ENCODE assay signal across 23 cellular contexts in genomic region chr2:109188485-109188868, GRCh38.
"Had no signal": no experiment of that assay in that cellular context is flagged by ENCODE, and none has a peak within 500 bp of the region (broad histone marks: within the 10 kb centered on the region; RNA-seq: fewer than 3 reads in every experiment).

No MANE protein-coding gene starts in this region.

- H3K4me1 Mint-ChIP-seq: memory B cell had no signal

- H3K4me1 ChIP-seq: parathyroid adenoma had no signal

- ATAC-seq: activated CD8-positive, alpha-beta T cell treated with anti-CD3 and anti-CD28 coated beads, Interleukin-2, amount 10 ng/mL, durations not matched to agents 7 days and 5 days; activated T-cell treated with anti-CD3 and anti-CD28 coated beads, Interleukin-2, amount 50 U/mL, for 4 hours; gastroesophageal sphincter; sciatic nerve; SK-N-SH treated with all-trans-retinoic acid at 6 μM for 48 hours; stimulated activated naive B cell treated with anti-CD40 and anti-IgM and Interleukin-4, amounts not matched to agents 10 μg/mL and 1 μg/mL and 100 μg/mL, for 72 hours had no signal

- H3K9ac ChIP-seq: parathyroid adenoma had no signal

- H3K9me3 Mint-ChIP-seq: activated naive CD8-positive, alpha-beta T cell treated with anti-CD3 and anti-CD28 coated beads for 36 hours; activated T-cell treated with anti-CD3 and anti-CD28 coated beads, Interleukin-2, amount 50 U/mL, for 4 hours; memory B cell; nephron progenitor cell; stimulated activated naive B cell treated with anti-CD40 and anti-IgM and Interleukin-4, amounts not matched to agents 10 μg/mL and 1 μg/mL and 100 μg/mL, for 72 hours had no signal

- H3K27me3 Mint-ChIP-seq: activated naive CD8-positive, alpha-beta T cell treated with anti-CD3 and anti-CD28 coated beads for 36 hours had no signal

- H3K4me3 Mint-ChIP-seq: activated CD8-positive, alpha-beta T cell treated with anti-CD3 and anti-CD28 coated beads, Interleukin-2, amount 10 ng/mL, durations not matched to agents 7 days and 5 days; activated naive CD8-positive, alpha-beta T cell treated with anti-CD3 and anti-CD28 coated beads for 36 hours; activated T-cell treated with anti-CD3 and anti-CD28 coated beads, Interleukin-2, amount 50 U/mL, for 4 hours; memory B cell; nephron progenitor cell; stimulated activated naive B cell treated with anti-CD40 and anti-IgM and Interleukin-4, amounts not matched to agents 10 μg/mL and 1 μg/mL and 100 μg/mL, for 72 hours had no signal

- H3K27ac Mint-ChIP-seq: activated CD8-positive, alpha-beta T cell treated with anti-CD3 and anti-CD28 coated beads, Interleukin-2, amount 10 ng/mL, durations not matched to agents 7 days and 5 days; activated naive CD8-positive, alpha-beta T cell treated with anti-CD3 and anti-CD28 coated beads for 36 hours; memory B cell; nephron progenitor cell; stimulated activated naive B cell treated with anti-CD40 and anti-IgM and Interleukin-4, amounts not matched to agents 10 μg/mL and 1 μg/mL and 100 μg/mL, for 72 hours had no signal

- H3K9me3 ChIP-seq: gastroesophageal sphincter had no signal

- H3K4me3 ChIP-seq: cardiac muscle cell, gastroesophageal sphincter, smooth muscle cell had no signal

- H3K36me3 ChIP-seq: cardiac muscle cell, gastroesophageal sphincter, WERI-Rb-1 had no signal

- DNase-seq: activated CD4-positive, alpha-beta T cell treated with anti-CD3 and anti-CD28 coated beads for 1 hour; activated CD4-positive, alpha-beta T cell treated with anti-CD3 and anti-CD28 coated beads, Interleukin-2, amount 50 U/mL, for 1 hour; activated CD8-positive, alpha-beta T cell treated with anti-CD3 and anti-CD28 coated beads, Interleukin-2, amount 10 ng/mL, durations not matched to agents 7 days and 5 days; activated naive CD4-positive, alpha-beta T cell treated with Interleukin-2 at 50 U/mL for 16 hours; activated naive CD8-positive, alpha-beta T cell treated with anti-CD3 and anti-CD28 coated beads for 36 hours; activated T-cell treated with anti-CD3 and anti-CD28 coated beads, Interleukin-2, amount 50 U/mL, for 4 hours; cortex of kidney; head of caudate nucleus; hypothalamus; nephron progenitor cell; nucleus accumbens; stimulated activated CD4-positive, alpha-beta T cell treated with anti-CD3 and anti-CD28 coated beads, Interleukin-15, amount 100 ng/mL, for 24 hours; stimulated activated CD8-positive, alpha-beta memory T cell treated with anti-CD3 and anti-CD28 coated beads, Interleukin-4, amount 100 ng/mL, for 48 hours; stimulated activated naive B cell treated with anti-CD40 and anti-IgM and Interleukin-4, amounts not matched to agents 10 μg/mL and 1 μg/mL and 100 μg/mL, for 72 hours; WERI-Rb-1 had no signal

- H3K27ac ChIP-seq: cardiac muscle cell, epithelial cell of prostate, gastroesophageal sphincter, parathyroid adenoma, WERI-Rb-1 had no signal

- H3K36me3 Mint-ChIP-seq: activated naive CD8-positive, alpha-beta T cell treated with anti-CD3 and anti-CD28 coated beads for 36 hours; memory B cell; stimulated activated naive B cell treated with anti-CD40 and anti-IgM and Interleukin-4, amounts not matched to agents 10 μg/mL and 1 μg/mL and 100 μg/mL, for 72 hours had no signal

- H3K27me3 ChIP-seq: cardiac muscle cell, gastroesophageal sphincter had no signal
